Comparison of ENCODE assay signal across 14 cellular contexts in genomic region chr1:97091263-97091662, GRCh38.
DNase-seq lines count a peak whose midpoint lies in the region; ATAC-seq and TF ChIP-seq lines count a peak whose summit lies in the region.
"Had no signal": no experiment of that assay in that cellular context is flagged by ENCODE, and none has a peak within 500 bp of the region (broad histone marks: within the 10 kb centered on the region; RNA-seq: fewer than 3 reads in every experiment).

No MANE protein-coding gene starts in this region.

- H3K27me3 ChIP-seq in colonic mucosa (no peaks in the 10 kb centered on the region), neural progenitor cell (no peaks in the 10 kb centered on the region)

- H3K9me3 ChIP-seq in colonic mucosa (no peaks in the 10 kb centered on the region), neural progenitor cell (ENCODE audit: low read depth) (no peaks in the 10 kb centered on the region)

- H2AFZ ChIP-seq in neural progenitor cell (replicated peaks): peak overlapping the region; percentile 58

- H3K79me2 ChIP-seq in neural progenitor cell (ENCODE audit: low read depth): no peaks in the 10 kb centered on the region

- H3K36me3 ChIP-seq in colonic mucosa: no peaks in the 10 kb centered on the region
- no peaks in the 10 kb centered on the region for H3K36me3 ChIP-seq in neural progenitor cell

- CTCF ChIA-PET in MCF 10A (lab: Yijun Ruan, JAX): interaction anchor here (0.7 kb wide), 1 partner anchor 19 kb away, joined by 5 read pairs; no protein-coding TSS in a partner anchor

- POLR2A ChIA-PET in MCF 10A (lab: Yijun Ruan, JAX): interaction anchor here (0.7 kb wide), 1 partner anchor 16 kb away, joined by 3 read pairs; no protein-coding TSS in a partner anchor

- no peaks in the 10 kb centered on the region for H3F3A ChIP-seq in neural progenitor cell (ENCODE audit: low read depth)

- BruUV-seq in MCF 10A (replicated peaks; lab: Mats Ljungman, UMichigan): no TSS peak

- H3K9me3 Mint-ChIP-seq in neural progenitor cell (no peaks in the 10 kb centered on the region), MCF 10A (ENCODE audit: unreplicated experiment) (no peaks in the 10 kb centered on the region)
- H3K9me3 Mint-ChIP-seq: CD4-positive, alpha-beta T cell had no signal

- H3K36me3 Mint-ChIP-seq in neural progenitor cell: no peaks in the 10 kb centered on the region
- peaks cover 15% of the 10 kb centered on the region for H3K36me3 Mint-ChIP-seq in MCF 10A (ENCODE audit: insufficient read depth, unreplicated experiment)

- H3K4me2 ChIP-seq in neural progenitor cell: no peak overlapping the region

- H3K27ac Mint-ChIP-seq in neural progenitor cell (no peak overlapping the region), MCF 10A (ENCODE audit: low read depth, unreplicated experiment) (no peak overlapping the region)
- H3K27ac Mint-ChIP-seq: B cell; CD4-positive, alpha-beta T cell had no signal

- H3K27me3 Mint-ChIP-seq in neural progenitor cell (ENCODE audit: insufficient read depth, low read depth) (no peaks in the 10 kb centered on the region), MCF 10A (ENCODE audit: insufficient read depth, unreplicated experiment) (no peaks in the 10 kb centered on the region)
- H3K27me3 Mint-ChIP-seq: B cell; CD4-positive, alpha-beta T cell had no signal

- intact Hi-C loops in colonic mucosa (cut with DNase I) (no loop called here), MCF 10A (cut with micrococcal nuclease) (no loop called here)

- H3K4me1 ChIP-seq in colonic mucosa (no peaks in the 10 kb centered on the region), neural progenitor cell (peaks cover 16% of the 10 kb centered on the region)

- no peaks in the 10 kb centered on the region for H4K20me1 ChIP-seq in neural progenitor cell (ENCODE audit: low read depth)

- H3K4me3 Mint-ChIP-seq in neural progenitor cell (no peak overlapping the region), MCF 10A (ENCODE audit: unreplicated experiment) (no peak overlapping the region)
- H3K4me3 Mint-ChIP-seq: B cell; CD4-positive, alpha-beta T cell had no signal

- H3K4me1 Mint-ChIP-seq in neural progenitor cell: peaks cover 12% of the 10 kb centered on the region
- H3K4me1 Mint-ChIP-seq in MCF 10A (ENCODE audit: insufficient read depth, unreplicated experiment): no peaks in the 10 kb centered on the region
- H3K4me1 Mint-ChIP-seq: B cell had no signal

- TF ChIP-seq CTCF in colonic mucosa (IDR thresholded peaks at IDR 0.05): no peak
- no peak for TF ChIP-seq CTCF in neural progenitor cell (IDR thresholded peaks at IDR 0.05)
- TF ChIP-seq CTCF in MCF 10A (IDR thresholded peaks at IDR 0.05; ENCODE audit: unreplicated experiment): no peak

- H3K4me3 ChIP-seq in colonic mucosa: no peak overlapping the region
- H3K4me3 ChIP-seq in neural progenitor cell: no peak overlapping the region

- no peak overlapping the region for H3K9ac ChIP-seq in colonic mucosa (ENCODE audit: low read depth in 2 of 2, low read length in 2 of 2)
- H3K9ac ChIP-seq in neural progenitor cell: no peak overlapping the region

- no peak overlapping the region for H3K27ac ChIP-seq in colonic mucosa
- no peak overlapping the region for H3K27ac ChIP-seq in neural progenitor cell

- DNase-seq in MV-4-11 (lab: John Stamatoyannopoulos, UW): peak; percentile 5
- DNase-seq in colonic mucosa: peak; percentile 21
- no peak for DNase-seq in neural progenitor cell (ENCODE audit: low spot score)
- no peak for DNase-seq in superior temporal gyrus (ENCODE audit: extremely low spot score)
- DNase-seq in NCI-H2081 (lab: John Stamatoyannopoulos, UW): no peak
- no peak for DNase-seq in MCF 10A (ENCODE audit: unreplicated experiment)
- DNase-seq: C1 segment of cervical spinal cord; Calu3; CD4-positive, alpha-beta T cell; DMS 273 treated with DMSO at 0.1 percent for 48 hours had no signal

- ATAC-seq in GM21515 (IDR thresholded peaks at IDR 0.05; ENCODE audit: unreplicated experiment): no peak
- ATAC-seq: HCT116, HepG2 had no signal

Comparison
In these comparisons a context has a peak if more than half of its experiments do, and no peak if none do; other contexts are left out.
1. DNase-seq: peak in MV-4-11 (single experiment) and colonic mucosa (single experiment); none in neural progenitor cell (single experiment), superior temporal gyrus (single experiment), NCI-H2081 (0 of 2) and MCF 10A (single experiment).